ENCODE assay signal across 19 cellular contexts in the genomic region with DNA sequence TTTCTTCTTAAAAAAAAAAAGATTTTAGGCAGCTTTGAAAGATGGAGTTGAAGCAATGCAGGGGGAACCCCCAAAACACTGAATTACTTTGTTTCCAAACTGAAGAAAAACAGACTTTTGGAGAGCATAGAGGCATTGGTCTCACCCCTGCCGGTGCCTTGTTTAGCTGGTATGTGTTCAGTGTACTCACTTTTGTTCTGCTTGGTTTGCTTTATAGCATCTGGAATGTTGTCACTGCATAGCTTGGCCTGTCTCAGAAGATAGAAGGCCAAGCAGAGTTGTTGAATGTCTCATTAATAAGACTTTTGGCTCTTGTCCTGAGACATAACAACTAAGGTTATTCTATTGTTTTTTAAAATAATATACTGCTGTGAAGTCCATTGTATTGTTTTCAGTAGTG. TPM values are rescaled to one million over a fixed set of nuclear protein-coding genes. Genes with fewer than 3 reads are reported as not detected.
A peak's percentile ranks its signal among the peaks of the same experiment; 100 is the strongest.
DNase-seq lines count a peak whose midpoint lies in the region; ATAC-seq, FAIRE-seq and TF ChIP-seq lines count a peak whose summit lies in the region.
"Had no signal": no experiment of that assay in that cellular context is flagged by ENCODE, and none has a peak within 500 bp of the region (broad histone marks: within the 10 kb centered on the region; RNA-seq: fewer than 3 reads in every experiment).

No MANE protein-coding gene starts in this region.

- no peak overlapping the region for H2AFZ ChIP-seq in GM12878 (ENCODE audit: control insufficient read depth, low read depth, low read length)

- TF ChIP-seq EP300 in GM12878 (IDR thresholded peaks at IDR 0.05; ENCODE audit: borderline replicate concordance in 1 of 2, control insufficient read depth in 1 of 2, low read depth in 2 of 2, low read length in 2 of 2) (no peak), suprapubic skin (IDR thresholded peaks at IDR 0.05) (no peak)

- no peak for TF ChIP-seq RAD21 in GM12878 (IDR thresholded peaks at IDR 0.05; ENCODE audit: insufficient read depth, low read depth, low read length)

- DNase-seq in left ventricle myocardium inferior (no peak), left cardiac atrium (no peak), GM12878 (ENCODE audit: low read depth, low spot score) (no peak), lung microvascular endothelial cell (ENCODE audit: low read depth in 2 of 2) (peak; percentile 9 to 15), suprapubic skin (ENCODE audit: low spot score in 2 of 2) (no peak)
- DNase-seq: activated CD8-positive, alpha-beta memory T cell treated with anti-CD3 and anti-CD28 coated beads, Interleukin-2, amount 10 ng/mL, durations not matched to agents 7 days and 5 days; activated naive CD4-positive, alpha-beta T cell treated with anti-CD3 and anti-CD28 coated beads, Interleukin-2, amount 10 ng/mL, durations not matched to agents 7 days and 5 days; effector CD8-positive, alpha-beta T cell; foreskin keratinocyte; NCI-H1048; RPMI8226; stimulated activated naive CD8-positive, alpha-beta T cell treated with anti-CD3 and anti-CD28 coated beads, Interleukin-15, Interleukin-2, amounts not matched to agents 100 U/mL and 50 U/mL, for 24 hours; T-helper 1 cell had no signal

- no peak overlapping the region for H3K9ac ChIP-seq in GM12878 (ENCODE audit: control insufficient read depth, insufficient read depth, low read length)

- H3K4me1 ChIP-seq in left ventricle myocardium inferior (peaks cover 98% of the 10 kb centered on the region), GM12878 (ENCODE audit: control insufficient read depth, insufficient read depth, low read length) (peaks cover 4% of the 10 kb centered on the region; the same call in 1 of the 2 replicates), suprapubic skin (peaks cover 38% of the 10 kb centered on the region)
- H3K4me1 ChIP-seq: foreskin keratinocyte had no signal

- H3K4me3 ChIP-seq in left ventricle myocardium inferior (peak overlapping the region; percentile 24), GM12878 (no peak overlapping the region), suprapubic skin (no peak overlapping the region)

- H3K27me3 ChIP-seq in left ventricle myocardium inferior (ENCODE audit: low read depth) (no peaks in the 10 kb centered on the region), GM12878 (replicated peaks in 1 of 2; ENCODE audit: control insufficient read depth in 2 of 2, insufficient read depth in 2 of 2, low read length in 1 of 2) (no peaks in the 10 kb centered on the region), suprapubic skin (no peaks in the 10 kb centered on the region)
- H3K27me3 ChIP-seq: foreskin keratinocyte had no signal

- no peak for TF ChIP-seq POLR2A in GM12878 (IDR thresholded peaks at IDR 0.05; ENCODE audit: low read depth, low read length)
- no peak for TF ChIP-seq POLR2A in suprapubic skin (IDR thresholded peaks at IDR 0.05)

- H4K20me1 ChIP-seq in GM12878 (ENCODE audit: control insufficient read depth, insufficient read depth), result no peaks in the 10 kb centered on the region; the same call in 1 of the 2 replicates

- CTCF ChIA-PET in GM12878 (lab: Yijun Ruan, JAX), result interaction anchor here (0.6 to 0.8 kb wide), 2 partner anchors 55 to 375 kb away, joined by 3 read pairs; no protein-coding TSS in a partner anchor

- SMC1A ChIA-PET in GM12878 (lab: Charles Lee; ENCODE audit: uncharacterized antibody, unreplicated experiment), result interaction anchor here (0.8 kb wide), 1 partner anchor 69 kb away, joined by 3 read pairs; no protein-coding TSS in a partner anchor

- POLR2A ChIA-PET in GM12878 (lab: Charles Lee), result no interaction called here

- intact Hi-C loops in left ventricle myocardium inferior (cut with micrococcal nuclease), result no loop called here
- intact Hi-C loops in left cardiac atrium (cut with DNase I), result no loop called here
- intact Hi-C loops in GM12878 (cut with micrococcal nuclease; ENCODE audit: unreplicated experiment), result no loop called here

- no TSS peak for BruUV-seq in GM12878 (replicated peaks; lab: Mats Ljungman, UMichigan)

- no peaks in the 10 kb centered on the region for H3K9me3 ChIP-seq in left ventricle myocardium inferior (replicated peaks)
- no peaks in the 10 kb centered on the region for H3K9me3 ChIP-seq in GM12878 (replicated peaks; ENCODE audit: control insufficient read depth, insufficient read depth, low read length)
- H3K9me3 ChIP-seq in suprapubic skin, result no peaks in the 10 kb centered on the region

- H3K4me2 ChIP-seq in GM12878 (ENCODE audit: control insufficient read depth, insufficient read depth), result peak overlapping the region; percentile 22; the same call in 1 of the 2 replicates

- peak overlapping the region; percentile 43 for H3K27ac ChIP-seq in left ventricle myocardium inferior (replicated peaks)
- H3K27ac ChIP-seq in GM12878 (ENCODE audit: control insufficient read depth, insufficient read depth), result no peak overlapping the region
- H3K27ac ChIP-seq in suprapubic skin, result peak overlapping the region; percentile 15
- H3K27ac ChIP-seq: foreskin keratinocyte had no signal

- in situ Hi-C loops in GM12878 (cut with MboI), result no loop called here

- WGBS in GM12878 (ENCODE audit: insufficient coverage, insufficient replicate concordance, low lambda C conversion rate, missing lambda C conversion rate), result 100% methylated on average over 1 of the region's 1 CpG
- 33% methylated on average over 1 of the region's 1 CpG for WGBS in suprapubic skin

- peaks cover 85% of the 10 kb centered on the region for H3K79me2 ChIP-seq in GM12878 (ENCODE audit: control insufficient read depth, insufficient read depth, low read length)

- RAD21 ChIA-PET in GM12878 (lab: Charles Lee; ENCODE audit: unreplicated experiment), result no interaction called here

- TF ChIP-seq CTCF in left ventricle myocardium inferior (IDR thresholded peaks at IDR 0.05; ENCODE audit: borderline replicate concordance) (no peak), GM12878 (IDR thresholded peaks at IDR 0.05 in 2 of 3, conservative IDR thresholded peaks at IDR 0.05 in 1 of 3; ENCODE audit: control insufficient read depth in 2 of 3, extremely low read depth in 1 of 3, insufficient read depth in 1 of 3, low read depth in 3 of 3, low read length in 3 of 3) (no peak), suprapubic skin (IDR thresholded peaks at IDR 0.05) (no peak)

- FAIRE-seq in GM12878 (lab: Jason Lieb, UNC), result no peak
- FAIRE-seq: bronchial epithelial cell, D721Med had no signal

- H3K36me3 ChIP-seq in left ventricle myocardium inferior (peaks cover 45% of the 10 kb centered on the region), GM12878 (ENCODE audit: control insufficient read depth in 2 of 2, insufficient read depth in 2 of 2, low read length in 1 of 2) (peaks cover 2 to 18% of the 10 kb centered on the region in 2 experiments), suprapubic skin (peaks cover 25% of the 10 kb centered on the region)

- no peak for ATAC-seq in left cardiac atrium
- no peak for ATAC-seq in GM12878
- no peak for ATAC-seq in HG03565 (IDR thresholded peaks at IDR 0.05; ENCODE audit: unreplicated experiment)
- ATAC-seq in GM21717 (IDR thresholded peaks at IDR 0.05; ENCODE audit: unreplicated experiment), result no peak
- no peak for ATAC-seq in GM18520 (IDR thresholded peaks at IDR 0.05; ENCODE audit: unreplicated experiment)
- ATAC-seq: activated CD4-positive, CD25-positive, alpha-beta regulatory T cell treated with anti-CD3 and anti-CD28 coated beads, Interleukin-2, amount 50 U/mL, for 24 hours; activated CD8-positive, alpha-beta memory T cell treated with anti-CD3 and anti-CD28 coated beads, Interleukin-2, amount 10 ng/mL, durations not matched to agents 7 days and 5 days; foreskin keratinocyte; stimulated activated naive CD8-positive, alpha-beta T cell treated with anti-CD3 and anti-CD28 coated beads, Interleukin-15, Interleukin-2, amounts not matched to agents 100 U/mL and 50 U/mL, for 24 hours had no signal

TF ChIP-seq in GM12878, 131 proteins besides CTCF, POLR2A, EP300 and RAD21:
- TF ChIP-seq POLR2AphosphoS5 (IDR thresholded peaks at IDR 0.05; ENCODE audit: low read length) (no peak), CBFB (IDR thresholded peaks at IDR 0.05; ENCODE audit: low read depth) (no peak), WRNIP1 (IDR thresholded peaks at IDR 0.05; ENCODE audit: borderline replicate concordance, low read depth, low read length) (no peak), SMC3 (IDR thresholded peaks at IDR 0.05; ENCODE audit: borderline replicate concordance, low read length) (no peak), TCF7 (IDR thresholded peaks at IDR 0.05; ENCODE audit: borderline replicate concordance) (no peak), PAX8 (IDR thresholded peaks at IDR 0.05) (no peak)

RNA-seq across cellular contexts. Expression of a gene that starts 6.9 kb away (rescaled TPM):
- total RNA-seq in left ventricle myocardium inferior, result 59.0 TPM
- 10 to 100 TPM; 55.9 to 77.0 TPM for total RNA-seq in left cardiac atrium
- 61.9 and 62.2 TPM in 2 replicates for total RNA-seq in GM12878 (2013; cell fraction: nucleolus; rRNA removed)
- 76.2 and 77.4 TPM in 2 replicates for total RNA-seq in GM12878 (2014; rRNA removed)
- 146 and 149 TPM in 2 replicates for total RNA-seq in GM12878 (2014; rRNA removed; fragmentation: Illumina TruSeq; extraction: Trizol)
- 135 and 136 TPM in 2 replicates for total RNA-seq in GM12878 (2021)
- 36.4 TPM for polyA plus RNA-seq in GM12878 (2011; ENCODE audit: low read depth)
- 98.0 and 109 TPM in 2 replicates for polyA plus RNA-seq in GM12878 (2011; rRNA removed)
- 53.6 and 64.1 TPM in 2 replicates for polyA plus RNA-seq in GM12878 (2011; cell fraction: cytosol; rRNA removed)
- polyA plus RNA-seq in GM12878 (2011; cell fraction: nucleus; rRNA removed), result 57.5 and 60.4 TPM in 2 replicates
- 58.3 and 61.2 TPM in 2 replicates for polyA plus RNA-seq in GM12878 (2012)
- 153 and 173 TPM in 2 replicates for polyA plus RNA-seq in GM12878 (2014; fragmentation: Illumina TruSeq; extraction: Trizol)
- 100 to 1,000 TPM in 1 of 2 experiments, 10 to 100 TPM in 1; 76.3 to 173 TPM for polyA plus RNA-seq in GM12878 (2014; fragmentation: Nextera tagmentation; extraction: Ambion mirVana)
- 80.0 and 96.9 TPM in 2 replicates for polyA plus RNA-seq in GM12878 (2014; rRNA removed)
- polyA plus RNA-seq in GM12878 (2016; fragmentation: Nextera tagmentation; extraction: Ambion mirVana), result 100 to 1,000 TPM; 135 to 151 TPM
- polyA minus RNA-seq in GM12878 (2011; rRNA and poly(A)+ RNA removed), result 112 and 132 TPM in 2 replicates
- polyA minus RNA-seq in GM12878 (2011; cell fraction: cytosol; rRNA and poly(A)+ RNA removed), result 40.8 and 57.2 TPM in 2 replicates
- 33.6 and 44.1 TPM in 2 replicates for polyA minus RNA-seq in GM12878 (2011; cell fraction: nucleus; rRNA and poly(A)+ RNA removed)
- total RNA-seq in lung microvascular endothelial cell, result 104 and 113 TPM in 2 replicates
- total RNA-seq in suprapubic skin, result 10 to 100 TPM; 73.3 to 93.3 (median 78.2) TPM

Comparison
In these comparisons a context has a peak if more than half of its experiments do, and no peak if none do; other contexts are left out.
1. DNase-seq: peak in lung microvascular endothelial cell (2 of 2); none in left ventricle myocardium inferior (single experiment), left cardiac atrium (single experiment), GM12878 (single experiment) and suprapubic skin (0 of 2).